Comparison of ENCODE assay signal across 9 cellular contexts in genomic region chr9:136643596-136644342, GRCh38. TPM values are rescaled to one million over a fixed set of nuclear protein-coding genes. Genes with fewer than 3 reads are reported as not detected.
DNase-seq lines count a peak whose midpoint lies in the region; ATAC-seq and TF ChIP-seq lines count a peak whose summit lies in the region.
"Had no signal": no experiment of that assay in that cellular context is flagged by ENCODE, and none has a peak within 500 bp of the region (broad histone marks: within the 10 kb centered on the region; RNA-seq: fewer than 3 reads in every experiment).

No MANE protein-coding gene starts in this region.

- TF ChIP-seq POLR2A in esophagus squamous epithelium (IDR thresholded peaks at IDR 0.05), result no peak

- peak overlapping the region in 3 of 4 donors; percentile 23 to 61 (median 34) for H3K4me3 ChIP-seq in esophagus squamous epithelium
- H3K4me3 ChIP-seq in naive thymus-derived CD4-positive, alpha-beta T cell (ENCODE audit: low read length), result no peak overlapping the region

- DNase-seq in stimulated activated naive CD8-positive, alpha-beta T cell treated with anti-CD3 and anti-CD28 coated beads, Interleukin-15, amount 100 ng/mL, for 72 hours, result no peak
- no peak for DNase-seq in stimulated activated naive CD8-positive, alpha-beta T cell treated with anti-CD3 and anti-CD28 coated beads, Interleukin-15, Interleukin-2, amounts not matched to agents 100 U/mL and 50 U/mL, for 24 hours
- no peak for DNase-seq in esophagus squamous epithelium (lab: John Stamatoyannopoulos, UW)
- no peak for DNase-seq in naive thymus-derived CD4-positive, alpha-beta T cell
- DNase-seq in GM13977 (ENCODE audit: low spot score), result no peak
- no peak for DNase-seq in T-helper 17 cell
- no peak for DNase-seq in GM19238 (ENCODE audit: insufficient read length, low spot score)
- no peak for DNase-seq in NCI-H82 (lab: John Stamatoyannopoulos, UW)

- H3K27ac Mint-ChIP-seq in stimulated activated naive CD8-positive, alpha-beta T cell treated with anti-CD3 and anti-CD28 coated beads, Interleukin-15, amount 100 ng/mL, for 72 hours, result no peak overlapping the region
- no peak overlapping the region for H3K27ac Mint-ChIP-seq in naive thymus-derived CD4-positive, alpha-beta T cell
- no peak overlapping the region for H3K27ac Mint-ChIP-seq in T-helper 17 cell

- CTCF ChIA-PET in naive thymus-derived CD4-positive, alpha-beta T cell (lab: Charles Lee), result interaction anchor here (0.5 to 1.2 kb wide), 2 partner anchors 156 to 331 kb away, joined by 3 read pairs; no protein-coding TSS in a partner anchor

- no peaks in the 10 kb centered on the region for H3K36me3 Mint-ChIP-seq in naive thymus-derived CD4-positive, alpha-beta T cell
- no peaks in the 10 kb centered on the region for H3K36me3 Mint-ChIP-seq in T-helper 17 cell (ENCODE audit: low read depth)

- peak; percentile 3 for ATAC-seq in stimulated activated naive CD8-positive, alpha-beta T cell treated with anti-CD3 and anti-CD28 coated beads, Interleukin-15, amount 100 ng/mL, for 72 hours
- ATAC-seq in stimulated activated naive CD8-positive, alpha-beta T cell treated with anti-CD3 and anti-CD28 coated beads, Interleukin-15, Interleukin-2, amounts not matched to agents 100 U/mL and 50 U/mL, for 24 hours, result no peak
- ATAC-seq in naive thymus-derived CD4-positive, alpha-beta T cell, result peak; percentile 14
- no peak for ATAC-seq in T-helper 17 cell

- no peak overlapping the region for H3K4me3 Mint-ChIP-seq in stimulated activated naive CD8-positive, alpha-beta T cell treated with anti-CD3 and anti-CD28 coated beads, Interleukin-15, amount 100 ng/mL, for 72 hours
- peak overlapping the region in 3 of 10 donors; percentile 2 to 47 (median 19) for H3K4me3 Mint-ChIP-seq in naive thymus-derived CD4-positive, alpha-beta T cell
- H3K4me3 Mint-ChIP-seq in T-helper 17 cell, result no peak overlapping the region

- WGBS in esophagus squamous epithelium, 2 donors, result 62 to 66% methylated on average over 20 to 23 of the region's 31 CpGs

- peak overlapping the region in 3 of 4 donors; percentile 22 to 85 (median 83) for H3K27ac ChIP-seq in esophagus squamous epithelium
- H3K27ac ChIP-seq in naive thymus-derived CD4-positive, alpha-beta T cell (ENCODE audit: low read depth, low read length), result no peak overlapping the region

- H3K27me3 ChIP-seq in esophagus squamous epithelium, result peaks cover 0 to 66% (median 0%) of the 10 kb centered on the region in 4 donors
- peaks cover 0 to 13% of the 10 kb centered on the region in 2 donors for H3K27me3 ChIP-seq in naive thymus-derived CD4-positive, alpha-beta T cell (ENCODE audit: control insufficient read depth in 2 of 2, insufficient read depth in 2 of 2, low read length in 2 of 2)

- peaks cover 63% of the 10 kb centered on the region for H3K27me3 Mint-ChIP-seq in stimulated activated naive CD8-positive, alpha-beta T cell treated with anti-CD3 and anti-CD28 coated beads, Interleukin-15, amount 100 ng/mL, for 72 hours
- peaks cover 11 to 29% (median 24%) of the 10 kb centered on the region in 5 donors for H3K27me3 Mint-ChIP-seq in naive thymus-derived CD4-positive, alpha-beta T cell
- H3K27me3 Mint-ChIP-seq in T-helper 17 cell, result peaks cover 43% of the 10 kb centered on the region

- no peak for TF ChIP-seq CTCF in esophagus squamous epithelium (IDR thresholded peaks at IDR 0.05)
- no peak for TF ChIP-seq CTCF in GM13977 (IDR thresholded peaks at IDR 0.05; ENCODE audit: extremely low read depth, insufficient read depth, missing control alignments)

- no peaks in the 10 kb centered on the region for H3K9me3 Mint-ChIP-seq in stimulated activated naive CD8-positive, alpha-beta T cell treated with anti-CD3 and anti-CD28 coated beads, Interleukin-15, amount 100 ng/mL, for 72 hours
- peaks cover 0 to 3% (median 0%) of the 10 kb centered on the region in 11 donors for H3K9me3 Mint-ChIP-seq in naive thymus-derived CD4-positive, alpha-beta T cell

- peaks cover 7% of the 10 kb centered on the region for H3K4me1 Mint-ChIP-seq in stimulated activated naive CD8-positive, alpha-beta T cell treated with anti-CD3 and anti-CD28 coated beads, Interleukin-15, amount 100 ng/mL, for 72 hours
- H3K4me1 Mint-ChIP-seq in naive thymus-derived CD4-positive, alpha-beta T cell, result peaks cover 0 to 3% (median 0%) of the 10 kb centered on the region in 7 donors
- H3K4me1 Mint-ChIP-seq in T-helper 17 cell, result peaks cover 4% of the 10 kb centered on the region

- in situ Hi-C loops in GM13977 (cut with MboI; ENCODE audit: low pct_unique_long_range_greater_than_20kb, low sequenced_read_pairs, unreplicated experiment), result no loop called here

- POLR2A ChIA-PET in naive thymus-derived CD4-positive, alpha-beta T cell (lab: Charles Lee), result interaction anchor here (0.7 kb wide), 1 partner anchor 152 kb away, joined by 3 read pairs; no protein-coding TSS in a partner anchor

- H3K9me3 ChIP-seq in esophagus squamous epithelium (no peaks in the 10 kb centered on the region), T-helper 17 cell (ENCODE audit: control insufficient read depth, low read length, poor library complexity, severe bottlenecking) (no peaks in the 10 kb centered on the region)
- H3K9me3 ChIP-seq in naive thymus-derived CD4-positive, alpha-beta T cell (ENCODE audit: control insufficient read depth in 2 of 3, low read length in 3 of 3), result no peaks in the 10 kb centered on the region

- peaks cover 14 to 47% (median 18%) of the 10 kb centered on the region in 3 donors for H3K4me1 ChIP-seq in esophagus squamous epithelium
- peaks cover 10% of the 10 kb centered on the region in 2 donors for H3K4me1 ChIP-seq in naive thymus-derived CD4-positive, alpha-beta T cell (ENCODE audit: control insufficient read depth in 2 of 2, insufficient read depth in 2 of 2, low read length in 2 of 2)

- no peaks in the 10 kb centered on the region for H3K36me3 ChIP-seq in esophagus squamous epithelium
- H3K36me3 ChIP-seq in naive thymus-derived CD4-positive, alpha-beta T cell (ENCODE audit: control insufficient read depth in 2 of 3, insufficient read depth in 3 of 3, low read length in 3 of 3), result no peaks in the 10 kb centered on the region

- intact Hi-C loops in esophagus squamous epithelium (cut with DNase I), result no loop called here
- intact Hi-C loops in naive thymus-derived CD4-positive, alpha-beta T cell (cut with micrococcal nuclease), result loop anchor here (1.0 to 2.0 kb wide), 3 partner anchors 13 to 243 kb away; partner anchors contain the start of gene SNAPC4 (in 1 of the 2)

RNA-seq across cellular contexts. Expression of gene EGFL7, which starts 18.9 kb away (rescaled TPM):
- total RNA-seq in esophagus squamous epithelium (10 to 100 TPM in 2 of 4 donors, 1 to 10 TPM in 2; 5.2 to 41.2 (median 21.2) TPM), T-helper 17 cell (1 to 10 TPM in 1 of 2 donors, not detected in 1; 5.7 TPM)
- total RNA-seq in naive thymus-derived CD4-positive, alpha-beta T cell, result 1 to 10 TPM in 1 of 5 experiments, under 1 TPM in 2, not detected in 2; 0.56 to 2.3 (median 0.97) TPM
- not detected for polyA plus RNA-seq in naive thymus-derived CD4-positive, alpha-beta T cell
- total RNA-seq: OCI-LY7 had no signal

RNA-seq across cellular contexts. Expression of gene AGPAT2, which starts 43.5 kb away (rescaled TPM):
- total RNA-seq in esophagus squamous epithelium (10 to 100 TPM; 66.2 to 80.6 (median 75.8) TPM), T-helper 17 cell (1 to 10 TPM; 7.7 to 8.5 TPM)
- total RNA-seq in naive thymus-derived CD4-positive, alpha-beta T cell, result 10 to 100 TPM in 2 of 5 experiments, 1 to 10 TPM in 3; 2.3 to 20.6 (median 8.5) TPM
- polyA plus RNA-seq in naive thymus-derived CD4-positive, alpha-beta T cell, result 10 to 100 TPM; 12.0 to 13.1 TPM

Comparison
In these comparisons a context has a peak if more than half of its experiments do, and no peak if none do; other contexts are left out.
1. ATAC-seq: peak in stimulated activated naive CD8-positive, alpha-beta T cell treated with anti-CD3 and anti-CD28 coated beads, Interleukin-15, amount 100 ng/mL, for 72 hours (single experiment) and naive thymus-derived CD4-positive, alpha-beta T cell (single experiment); none in stimulated activated naive CD8-positive, alpha-beta T cell treated with anti-CD3 and anti-CD28 coated beads, Interleukin-15, Interleukin-2, amounts not matched to agents 100 U/mL and 50 U/mL, for 24 hours (single experiment) and T-helper 17 cell (single experiment).